In genomic region chr10:42598249-42598873, GRCh38 we compare ENCODE assay signal across 28 cellular contexts.
"Had no signal": no experiment of that assay in that cellular context is flagged by ENCODE, and none has a peak within 500 bp of the region (broad histone marks: within the 10 kb centered on the region; RNA-seq: fewer than 3 reads in every experiment).

No MANE protein-coding gene starts in this region.

- DNase-seq: activated CD4-positive, alpha-beta memory T cell treated with anti-CD3 and anti-CD28 coated beads, Interleukin-2, amount 10 ng/mL, durations not matched to agents 7 days and 5 days; activated CD4-positive, alpha-beta T cell treated with anti-CD3 and anti-CD28 coated beads for 1 hour; activated CD4-positive, alpha-beta T cell treated with anti-CD3 and anti-CD28 coated beads for 4 hours; activated CD4-positive, alpha-beta T cell treated with anti-CD3 and anti-CD28 coated beads, Interleukin-2, amount 10 ng/mL, durations not matched to agents 7 days and 5 days; activated CD4-positive, alpha-beta T cell treated with anti-CD3 and anti-CD28 coated beads, Interleukin-2, amount 50 U/mL, for 4 hours; activated CD8-positive, alpha-beta memory T cell treated with anti-CD3 and anti-CD28 coated beads, Interleukin-2, amount 50 U/mL, for 48 hours; activated gamma-delta T cell; activated naive CD4-positive, alpha-beta T cell; activated naive CD4-positive, alpha-beta T cell treated with anti-CD3 and anti-CD28 coated beads, Interleukin-2, amount 10 ng/mL, durations not matched to agents 7 days and 5 days; activated naive CD8-positive, alpha-beta T cell treated with anti-CD3 and anti-CD28 coated beads, Interleukin-2, amount 10 ng/mL, durations not matched to agents 7 days and 5 days; activated T-cell treated with anti-CD3 and anti-CD28 coated beads for 4 hours; activated T-cell treated with anti-CD3 and anti-CD28 coated beads, Interleukin-2, amount 50 U/mL, for 24 hours; activated T-cell treated with anti-CD3 and anti-CD28 coated beads, Interleukin-2, amount 50 U/mL, for 72 hours; cortex of kidney; dermis blood vessel endothelial cell; effector CD8-positive, alpha-beta T cell; esophagus squamous epithelium; foreskin melanocyte; heart left ventricle; T-helper 2 cell had no signal

- H3K4me1 ChIP-seq: ascending aorta, esophagus squamous epithelium, heart left ventricle had no signal

- FAIRE-seq: colon, endothelial cell of umbilical vein had no signal

- H3K4me3 ChIP-seq: ascending aorta, cardiac muscle cell, esophagus squamous epithelium, heart left ventricle had no signal

- H3K27ac ChIP-seq: ascending aorta, cardiac muscle cell, epithelial cell of prostate, esophagus squamous epithelium, heart left ventricle, VCaP had no signal

- H3K27me3 ChIP-seq: ascending aorta, cardiac muscle cell, esophagus squamous epithelium, heart left ventricle had no signal

- ATAC-seq: activated naive CD4-positive, alpha-beta T cell treated with anti-CD3 and anti-CD28 coated beads, Interleukin-2, amount 50 U/mL, for 72 hours; activated T-cell treated with anti-CD3 and anti-CD28 coated beads, Interleukin-2, amount 50 U/mL, for 72 hours; WTC11 had no signal
